In genomic region chr13:90533866-90534265, GRCh38 we compare ENCODE assay signal across 16 cellular contexts.
"Had no signal": no experiment of that assay in that cellular context is flagged by ENCODE, and none has a peak within 500 bp of the region (broad histone marks: within the 10 kb centered on the region; RNA-seq: fewer than 3 reads in every experiment).

No MANE protein-coding gene starts in this region.

- H3K4me1 Mint-ChIP-seq: natural killer cell had no signal

- H3K27ac Mint-ChIP-seq: activated T-cell treated with anti-CD3 and anti-CD28 coated beads, Interleukin-2, amount 50 U/mL, for 24 hours; natural killer cell had no signal

- DNase-seq: activated CD4-positive, alpha-beta T cell treated with anti-CD3 and anti-CD28 coated beads for 1 hour; activated CD4-positive, alpha-beta T cell treated with anti-CD3 and anti-CD28 coated beads, Interleukin-2, amount 50 U/mL, for 1 hour; activated naive CD4-positive, alpha-beta T cell treated with Interleukin-2 at 50 U/mL for 16 hours; activated T-cell treated with anti-CD3 and anti-CD28 coated beads, Interleukin-2, amount 50 U/mL, for 24 hours; colonic mucosa; gastrocnemius medialis; head of caudate nucleus; hypothalamus; left ventricle myocardium inferior; natural killer cell; ovary; stimulated activated CD4-positive, alpha-beta T cell treated with anti-CD3 and anti-CD28 coated beads, Interleukin-12 subunit alpha, Interleukin-12 subunit beta, amount 100 ng/mL, for 4 hours; stimulated activated CD4-positive, alpha-beta T cell treated with anti-CD3 and anti-CD28 coated beads, Interleukin-4, amount 100 ng/mL, for 4 hours; stimulated activated naive CD8-positive, alpha-beta T cell treated with anti-CD3 and anti-CD28 coated beads, Interleukin-15, Interleukin-2, amounts not matched to agents 100 U/mL and 50 U/mL, for 24 hours; thyroid gland; upper lobe of right lung had no signal

- ATAC-seq: gastrocnemius medialis; natural killer cell; stimulated activated naive CD8-positive, alpha-beta T cell treated with anti-CD3 and anti-CD28 coated beads, Interleukin-15, Interleukin-2, amounts not matched to agents 100 U/mL and 50 U/mL, for 24 hours; upper lobe of right lung had no signal

- H3K4me3 Mint-ChIP-seq: activated T-cell treated with anti-CD3 and anti-CD28 coated beads, Interleukin-2, amount 50 U/mL, for 24 hours; natural killer cell had no signal

- H3K27me3 Mint-ChIP-seq: activated T-cell treated with anti-CD3 and anti-CD28 coated beads, Interleukin-2, amount 50 U/mL, for 24 hours had no signal
